Comparison of ENCODE assay signal across 20 cellular contexts in the genomic region with DNA sequence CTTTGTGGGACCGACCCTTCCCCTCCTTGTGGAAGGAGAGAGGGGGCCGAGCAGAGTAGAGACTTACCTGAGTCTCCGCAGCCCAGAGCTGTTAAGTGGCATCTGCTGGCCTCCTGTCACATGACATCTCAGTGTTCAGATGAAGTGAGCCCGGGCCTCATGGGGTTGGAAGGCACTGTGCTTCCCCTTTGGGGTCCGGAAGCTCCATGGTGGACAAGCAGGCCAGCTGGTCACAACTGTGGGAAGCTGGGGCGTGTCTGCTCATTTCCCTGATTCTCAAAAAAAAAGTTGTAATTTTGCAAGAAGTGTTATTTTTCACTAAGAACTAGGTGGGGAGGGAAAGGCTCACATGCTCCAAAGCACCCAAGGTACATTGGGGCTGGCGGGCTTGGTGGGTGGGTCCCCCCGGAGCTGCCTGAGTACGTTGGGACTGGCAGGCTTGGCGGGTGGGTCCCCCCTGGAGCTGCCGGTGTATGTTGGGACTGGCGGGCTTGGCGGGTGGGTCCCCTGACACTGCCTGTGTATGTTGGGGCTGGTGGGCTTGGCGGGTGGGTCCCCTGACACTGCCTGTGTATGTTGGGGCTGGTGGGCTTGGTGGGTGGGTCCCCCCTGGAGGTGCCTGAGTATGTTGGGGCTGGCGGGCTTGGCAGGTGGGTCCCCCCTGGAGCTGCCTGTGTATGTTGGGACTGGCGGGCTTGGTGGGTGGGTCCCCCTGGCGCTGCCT. TPM values are rescaled to one million over a fixed set of nuclear protein-coding genes. Genes with fewer than 3 reads are reported as not detected.
DNase-seq lines count a peak whose midpoint lies in the region; ATAC-seq and TF ChIP-seq lines count a peak whose summit lies in the region.
"Had no signal": no experiment of that assay in that cellular context is flagged by ENCODE, and none has a peak within 500 bp of the region (broad histone marks: within the 10 kb centered on the region; RNA-seq: fewer than 3 reads in every experiment).

No MANE protein-coding gene starts in this region.

- H3K9me3 ChIP-seq in heart right ventricle: no peaks in the 10 kb centered on the region
- H3K9me3 ChIP-seq in upper lobe of right lung: no peaks in the 10 kb centered on the region

- WGBS in heart right ventricle, 2 donors: 82 to 86% methylated on average over 15 to 17 of the region's 17 CpGs

- DNase-seq in heart right ventricle (no peak), cardiac septum (ENCODE audit: low spot score) (no peak), left lobe of liver (ENCODE audit: low spot score) (no peak), nephron progenitor cell (no peak), upper lobe of right lung (no peak), OCI-M1 (lab: John Stamatoyannopoulos, UW) (no peak)
- no peak for DNase-seq in stimulated activated naive B cell treated with anti-CD40 and anti-IgM and Interleukin-4, amounts not matched to agents 10 μg/mL and 1 μg/mL and 100 μg/mL, for 72 hours
- DNase-seq: Calu3; CD8-positive, alpha-beta T cell; EL; GM23248; NCI-H1417 treated with DMSO at 0.1 percent for 48 hours; NCI-H187 treated with DMSO at 0.1 percent for 48 hours; NCI-H2227 treated with DMSO at 0.1 percent for 48 hours; NCI-H510A treated with DMSO at 0.1 percent for 48 hours; NCI-H774; SHP77 treated with DMSO at 0.1 percent for 48 hours had no signal

- ATAC-seq in heart right ventricle: peak in 7 of 8 donors; percentile 25 to 47 (median 40)
- peak; percentile 19 for ATAC-seq in left lobe of liver
- ATAC-seq in upper lobe of right lung: peak; percentile 79
- ATAC-seq in stimulated activated naive B cell treated with anti-CD40 and anti-IgM and Interleukin-4, amounts not matched to agents 10 μg/mL and 1 μg/mL and 100 μg/mL, for 72 hours (replicated peaks): no peak
- ATAC-seq in HG02763 (IDR thresholded peaks at IDR 0.05; ENCODE audit: unreplicated experiment): no peak
- ATAC-seq: CD8-positive, alpha-beta T cell; GM12878; HCT116 had no signal

- H3K27me3 ChIP-seq in heart right ventricle (no peaks in the 10 kb centered on the region), upper lobe of right lung (no peaks in the 10 kb centered on the region)

- H3K36me3 ChIP-seq in heart right ventricle (peaks cover 0 to 79% (median 33%) of the 10 kb centered on the region in 9 donors), upper lobe of right lung (peaks cover 42% of the 10 kb centered on the region)

- H3K27me3 Mint-ChIP-seq in nephron progenitor cell (ENCODE audit: low read depth, poor library complexity): no peaks in the 10 kb centered on the region
- no peaks in the 10 kb centered on the region for H3K27me3 Mint-ChIP-seq in stimulated activated naive B cell treated with anti-CD40 and anti-IgM and Interleukin-4, amounts not matched to agents 10 μg/mL and 1 μg/mL and 100 μg/mL, for 72 hours

- H3K27ac ChIP-seq in heart right ventricle (peak overlapping the region in 1 of 10 donors; percentile 10), upper lobe of right lung (no peak overlapping the region)
- H3K27ac ChIP-seq: GM23248 had no signal

- H3K9me3 Mint-ChIP-seq in nephron progenitor cell: no peaks in the 10 kb centered on the region
- H3K9me3 Mint-ChIP-seq in stimulated activated naive B cell treated with anti-CD40 and anti-IgM and Interleukin-4, amounts not matched to agents 10 μg/mL and 1 μg/mL and 100 μg/mL, for 72 hours: no peaks in the 10 kb centered on the region
- H3K9me3 Mint-ChIP-seq: CD8-positive, alpha-beta T cell had no signal

- H3K4me1 ChIP-seq in heart right ventricle (peaks cover 0 to 23% (median 7%) of the 10 kb centered on the region in 9 donors), upper lobe of right lung (no peaks in the 10 kb centered on the region)

- peaks cover 60% of the 10 kb centered on the region for H3K4me1 Mint-ChIP-seq in nephron progenitor cell
- H3K4me1 Mint-ChIP-seq in stimulated activated naive B cell treated with anti-CD40 and anti-IgM and Interleukin-4, amounts not matched to agents 10 μg/mL and 1 μg/mL and 100 μg/mL, for 72 hours: peaks cover 0 to 4% of the 10 kb centered on the region in 2 donors

- peak overlapping the region; percentile 64 for H3K27ac Mint-ChIP-seq in nephron progenitor cell
- H3K27ac Mint-ChIP-seq in stimulated activated naive B cell treated with anti-CD40 and anti-IgM and Interleukin-4, amounts not matched to agents 10 μg/mL and 1 μg/mL and 100 μg/mL, for 72 hours: no peak overlapping the region
- H3K27ac Mint-ChIP-seq: CD8-positive, alpha-beta T cell had no signal

- no peak overlapping the region for H3K4me3 Mint-ChIP-seq in nephron progenitor cell
- no peak overlapping the region for H3K4me3 Mint-ChIP-seq in stimulated activated naive B cell treated with anti-CD40 and anti-IgM and Interleukin-4, amounts not matched to agents 10 μg/mL and 1 μg/mL and 100 μg/mL, for 72 hours
- H3K4me3 Mint-ChIP-seq: CD8-positive, alpha-beta T cell had no signal

- TF ChIP-seq CTCF in heart right ventricle (IDR thresholded peaks at IDR 0.05) (no peak), nephron progenitor cell (IDR thresholded peaks at IDR 0.05) (no peak), upper lobe of right lung (IDR thresholded peaks at IDR 0.05) (no peak)

- H3K36me3 Mint-ChIP-seq in nephron progenitor cell (ENCODE audit: low read depth): peaks cover 42% of the 10 kb centered on the region
- peaks cover 46 to 65% of the 10 kb centered on the region in 2 donors for H3K36me3 Mint-ChIP-seq in stimulated activated naive B cell treated with anti-CD40 and anti-IgM and Interleukin-4, amounts not matched to agents 10 μg/mL and 1 μg/mL and 100 μg/mL, for 72 hours

- H3K4me3 ChIP-seq in heart right ventricle: no peak overlapping the region
- H3K4me3 ChIP-seq in upper lobe of right lung: no peak overlapping the region
- H3K4me3 ChIP-seq: GM12878, GM23248 had no signal

- intact Hi-C loops in heart right ventricle (cut with DNase I): loop anchor here in 1 of 10 donors (5.0 kb wide), 1 partner anchor 39 kb away; no protein-coding TSS in a partner anchor
- intact Hi-C loops in cardiac septum (cut with DNase I): no loop called here
- intact Hi-C loops in upper lobe of right lung (cut with DNase I): no loop called here

RNA-seq across cellular contexts. Expression of a gene that starts 18.2 kb away (rescaled TPM):
- total RNA-seq in heart right ventricle (100 to 1,000 TPM in 9 of 10 donors, 10 to 100 TPM in 1; 97.7 to 307 (median 225) TPM), cardiac septum (134 TPM), left lobe of liver (10.0 TPM), upper lobe of right lung (24.6 TPM)
- polyA plus RNA-seq in heart right ventricle: 10 to 100 TPM; 40.9 to 73.3 TPM

RNA-seq across cellular contexts. Expression of a gene that starts 55.4 kb away (rescaled TPM):
- total RNA-seq in heart right ventricle (100 to 1,000 TPM; 381 to 939 (median 762) TPM), cardiac septum (480 TPM), left lobe of liver (1.2 TPM), upper lobe of right lung (1.9 TPM)
- 100 to 1,000 TPM; 163 to 192 TPM for polyA plus RNA-seq in heart right ventricle

Comparison
In these comparisons a context has a peak if more than half of its experiments do, and no peak if none do; other contexts are left out.
1. ATAC-seq: peak in heart right ventricle (7 of 8), left lobe of liver (single experiment) and upper lobe of right lung (single experiment); none in stimulated activated naive B cell treated with anti-CD40 and anti-IgM and Interleukin-4, amounts not matched to agents 10 μg/mL and 1 μg/mL and 100 μg/mL, for 72 hours (0 of 2) and HG02763 (single experiment).
2. RNA of a gene that starts 55.4 kb away (total RNA-seq): 381 to 939 TPM in heart right ventricle and 480 TPM in cardiac septum (single experiment); 1.9 TPM in upper lobe of right lung (single experiment) and 1.2 TPM in left lobe of liver (single experiment); every median in the first group is over 100 times any median in the second.